Comparison of ENCODE assay signal across 8 cellular contexts in the genomic region with DNA sequence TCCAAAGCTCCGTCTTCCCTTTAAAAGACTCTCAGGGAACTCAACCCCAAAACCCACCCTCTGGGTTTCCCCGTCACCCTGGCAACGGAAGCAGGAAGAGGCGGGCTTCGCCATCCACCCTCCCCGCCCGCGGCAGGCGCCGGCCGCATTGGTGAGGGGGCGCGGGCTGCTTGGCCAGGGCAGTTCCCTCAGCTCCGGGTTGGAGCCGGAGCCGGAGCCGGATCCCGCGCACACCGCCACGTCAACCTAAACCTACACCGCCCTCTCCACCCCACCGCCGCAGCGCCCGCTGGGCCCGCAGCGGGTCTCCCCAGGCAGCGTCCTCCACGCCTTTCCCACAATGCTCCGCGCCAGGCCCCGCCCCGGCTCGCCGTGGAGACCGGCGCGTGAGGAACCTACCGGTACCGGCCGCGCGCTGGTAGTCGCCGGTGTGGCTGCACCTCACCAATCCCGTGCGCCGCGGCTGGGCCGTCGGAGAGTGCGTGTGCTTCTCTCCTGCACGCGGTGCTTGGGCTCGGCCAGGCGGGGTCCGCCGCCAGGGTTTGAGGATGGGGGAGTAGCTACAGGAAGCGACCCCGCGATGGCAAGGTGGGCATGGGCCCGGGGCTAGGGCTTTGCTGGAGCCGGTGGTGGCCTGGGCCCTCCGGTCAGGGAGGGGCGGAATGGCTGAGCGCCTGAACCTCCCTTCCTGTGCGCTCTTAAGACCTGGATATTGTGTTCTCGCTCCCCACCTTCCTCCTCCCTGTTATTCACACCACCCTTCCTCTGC. TPM values are rescaled to one million over a fixed set of nuclear protein-coding genes. Genes with fewer than 3 reads are reported as not detected.
DNase-seq lines count a peak whose midpoint lies in the region; ATAC-seq, FAIRE-seq and TF ChIP-seq lines count a peak whose summit lies in the region.

A gene with protein sequence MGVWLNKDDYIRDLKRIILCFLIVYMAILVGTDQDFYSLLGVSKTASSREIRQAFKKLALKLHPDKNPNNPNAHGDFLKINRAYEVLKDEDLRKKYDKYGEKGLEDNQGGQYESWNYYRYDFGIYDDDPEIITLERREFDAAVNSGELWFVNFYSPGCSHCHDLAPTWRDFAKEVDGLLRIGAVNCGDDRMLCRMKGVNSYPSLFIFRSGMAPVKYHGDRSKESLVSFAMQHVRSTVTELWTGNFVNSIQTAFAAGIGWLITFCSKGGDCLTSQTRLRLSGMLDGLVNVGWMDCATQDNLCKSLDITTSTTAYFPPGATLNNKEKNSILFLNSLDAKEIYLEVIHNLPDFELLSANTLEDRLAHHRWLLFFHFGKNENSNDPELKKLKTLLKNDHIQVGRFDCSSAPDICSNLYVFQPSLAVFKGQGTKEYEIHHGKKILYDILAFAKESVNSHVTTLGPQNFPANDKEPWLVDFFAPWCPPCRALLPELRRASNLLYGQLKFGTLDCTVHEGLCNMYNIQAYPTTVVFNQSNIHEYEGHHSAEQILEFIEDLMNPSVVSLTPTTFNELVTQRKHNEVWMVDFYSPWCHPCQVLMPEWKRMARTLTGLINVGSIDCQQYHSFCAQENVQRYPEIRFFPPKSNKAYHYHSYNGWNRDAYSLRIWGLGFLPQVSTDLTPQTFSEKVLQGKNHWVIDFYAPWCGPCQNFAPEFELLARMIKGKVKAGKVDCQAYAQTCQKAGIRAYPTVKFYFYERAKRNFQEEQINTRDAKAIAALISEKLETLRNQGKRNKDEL (plus strand): TSS at position 362 of the 769 bp plus-strand sequence. CDS start 1,830 bp downstream, outside the sequence.

- H3K27ac Mint-ChIP-seq in natural killer cell: no peak within 1 kb of the TSS

- TF ChIP-seq CTCF in DND-41 (IDR thresholded peaks at IDR 0.05; ENCODE audit: borderline replicate concordance, extremely low read depth, low read length, poor library complexity, severe bottlenecking) (no peak), natural killer cell (IDR thresholded peaks at IDR 0.05) (no peak)

- H3K9me3 Mint-ChIP-seq in natural killer cell: no peaks in the 10 kb centered on the region

- H4K20me1 ChIP-seq in DND-41 (ENCODE audit: insufficient read depth, low read length): no peaks in the 10 kb centered on the region

- peaks cover 6 to 13% of the 10 kb centered on the region in 2 donors for H3K27me3 Mint-ChIP-seq in natural killer cell (ENCODE audit: low read depth in 2 of 2)

- H3K4me3 ChIP-seq in DND-41 (ENCODE audit: low read depth in 1 of 2, low read length in 2 of 2): peak within 1 kb of the TSS; percentile 55 to 76

- peaks cover 38% of the 10 kb centered on the region for H3K4me1 ChIP-seq in DND-41 (ENCODE audit: insufficient read depth, low read length)

- in situ Hi-C loops in KBM-7 (cut with MboI; ENCODE audit: low pct_unique_long_range_greater_than_20kb, low sequenced_read_pairs): no loop called here

- peak within 1 kb of the TSS; percentile 94 for H2AFZ ChIP-seq in DND-41 (ENCODE audit: low read depth, low read length)

- DNase-seq in DND-41 (peak; percentile 84), KBM-7 (peak; percentile 87), RCC 7860 (ENCODE audit: low spot score) (peak; percentile 75), fibroblast of peridontal ligament (ENCODE audit: extremely low read depth) (peak; percentile 91), natural killer cell (peak; percentile 79)
- peak; percentile 62 to 78 for DNase-seq in activated T-helper 1 cell treated with anti-CD3 and anti-CD28 coated beads, Interleukin-2, amount 50 U/mL, for 16 hours (ENCODE audit: low read depth in 1 of 2, low spot score in 1 of 2)
- DNase-seq in stimulated activated naive CD4-positive, alpha-beta T cell treated with Interleukin-2 at 50 U/mL for 16 hours (lab: John Stamatoyannopoulos, UW): peak; percentile 89

- H3K79me2 ChIP-seq in DND-41 (ENCODE audit: insufficient read depth, low read length): peaks cover 10% of the 10 kb centered on the region

- H3K36me3 Mint-ChIP-seq in natural killer cell: no peaks in the 10 kb centered on the region

- intact Hi-C loops in natural killer cell (cut with micrococcal nuclease): loop anchor here (5.0 kb wide), 1 partner anchor 406 kb away; a partner anchor contains a TSS

- H3K4me2 ChIP-seq in DND-41 (ENCODE audit: insufficient read depth, low read length): peak within 1 kb of the TSS; percentile 99

- peaks cover 13% of the 10 kb centered on the region for H3K36me3 ChIP-seq in DND-41 (ENCODE audit: insufficient read depth, low read length)

- no peaks in the 10 kb centered on the region for H3K27me3 ChIP-seq in DND-41 (ENCODE audit: insufficient read depth, low read length, poor library complexity)

- FAIRE-seq in RCC 7860 (lab: Jason Lieb, UNC): no peak

- H3K4me3 Mint-ChIP-seq in natural killer cell: no peak within 1 kb of the TSS

- peak within 1 kb of the TSS; percentile 69 for H3K9ac ChIP-seq in DND-41 (ENCODE audit: low read depth, low read length)

- H3K27ac ChIP-seq in DND-41 (ENCODE audit: low read length): peak within 1 kb of the TSS; percentile 73

- H3K4me1 Mint-ChIP-seq in natural killer cell: no peaks in the 10 kb centered on the region

- H3K9me3 ChIP-seq in DND-41 (ENCODE audit: insufficient read depth, low read length, severe bottlenecking): no peaks in the 10 kb centered on the region

- ATAC-seq in DND-41 (ENCODE audit: insufficient read depth, low read depth) (peak; percentile 89), GM21723 (IDR thresholded peaks at IDR 0.05; ENCODE audit: unreplicated experiment) (peak; percentile 89), natural killer cell (peak; percentile 87 to 94 (median 89))

RNA-seq across cellular contexts. Expression of the gene that starts here (rescaled TPM):
- total RNA-seq in natural killer cell: 10 to 100 TPM; 56.4 to 63.0 (median 60.6) TPM

Comparison
In these comparisons a context has a peak if more than half of its experiments do, and no peak if none do; other contexts are left out.
1. Peak in every context shown above with its lines: DNase-seq, ATAC-seq, H3K4me3 ChIP-seq and H3K27ac ChIP-seq.